9 cellular contexts compared by ENCODE assay signal in the genomic region with DNA sequence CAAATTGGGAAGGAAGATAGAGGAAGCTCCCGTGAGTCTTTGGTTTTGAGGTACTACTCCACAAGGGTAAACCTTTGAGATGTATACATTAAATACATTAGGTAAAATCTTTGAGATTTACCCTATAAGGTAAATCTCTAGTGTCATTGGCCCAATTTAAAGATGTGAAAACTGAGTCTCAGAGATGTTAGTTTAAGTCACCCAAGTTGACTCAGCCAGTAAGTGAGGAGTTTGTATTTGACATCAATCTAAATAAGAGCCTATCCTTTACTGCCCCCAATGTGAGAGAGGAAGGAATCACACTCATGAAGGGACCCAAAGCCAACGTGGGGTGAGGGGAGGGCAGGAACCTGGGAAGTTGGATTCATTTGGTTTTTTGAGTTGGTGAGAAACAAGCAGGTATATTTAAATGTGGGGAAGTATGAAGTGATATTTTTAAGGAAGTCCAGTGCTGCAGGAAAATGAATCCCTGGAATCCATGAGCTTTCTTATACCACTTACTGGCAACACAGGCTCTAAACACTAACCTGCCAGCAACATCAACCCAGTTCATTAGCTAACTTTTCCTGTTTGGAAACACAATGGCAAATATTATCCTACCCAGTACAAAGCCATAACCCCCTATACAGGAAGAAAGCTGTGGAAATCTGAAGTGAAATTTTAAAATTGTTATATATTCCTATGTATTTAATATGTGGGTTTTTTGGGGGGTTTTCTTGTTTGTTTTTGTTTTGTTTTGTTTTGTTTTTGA. TPM values are rescaled to one million over a fixed set of nuclear protein-coding genes. Genes with fewer than 3 reads are reported as not detected.
DNase-seq lines count a peak whose midpoint lies in the region; TF ChIP-seq lines count a peak whose summit lies in the region.
"Had no signal": no experiment of that assay in that cellular context is flagged by ENCODE, and none has a peak within 500 bp of the region (broad histone marks: within the 10 kb centered on the region; RNA-seq: fewer than 3 reads in every experiment).

No MANE protein-coding gene starts in this region.

- H3K79me2 ChIP-seq in OCI-LY3 (ENCODE audit: low read length): no peaks in the 10 kb centered on the region
- H3K79me2 ChIP-seq in fibroblast of lung (ENCODE audit: control insufficient read depth, insufficient read depth, low read length): no peaks in the 10 kb centered on the region

- intact Hi-C loops in prostate gland (cut with DNase I): no loop called here
- intact Hi-C loops in activated T-helper 1 cell treated with anti-CD3 and anti-CD28 coated beads, Interleukin-12 subunit alpha, Interleukin-12 subunit beta, Interleukin-2, Interleukin-4 antibody, amounts not matched to agents 30 ng/mL and 10 ng/mL and 1 ng/mL, durations not matched to agents 14 hours and 24 hours and 36 hours (cut with micrococcal nuclease): loop anchor here (5.0 kb wide), 1 partner anchor 370 kb away; no protein-coding TSS in a partner anchor

- POLR2A ChIA-PET in AG04450 (lab: Yijun Ruan, JAX): no interaction called here

- H3K9me3 ChIP-seq in AG04450 (ENCODE audit: control insufficient read depth, insufficient read depth, low read length) (no peaks in the 10 kb centered on the region), OCI-LY3 (ENCODE audit: insufficient read depth, low read length) (no peaks in the 10 kb centered on the region), fibroblast of lung (ENCODE audit: control insufficient read depth, insufficient read depth, low read depth, low read length) (no peaks in the 10 kb centered on the region), Peyer's patch (no peaks in the 10 kb centered on the region), prostate gland (no peaks in the 10 kb centered on the region)
- H3K9me3 ChIP-seq: mucosa of descending colon had no signal

- no peaks in the 10 kb centered on the region for H3K36me3 Mint-ChIP-seq in activated T-helper 1 cell treated with anti-CD3 and anti-CD28 coated beads, Interleukin-12 subunit alpha, Interleukin-12 subunit beta, Interleukin-2, Interleukin-4 antibody, amounts not matched to agents 30 ng/mL and 10 ng/mL and 1 ng/mL, durations not matched to agents 14 hours and 24 hours and 36 hours (ENCODE audit: low read depth)

- H3K27ac ChIP-seq in AG04450 (ENCODE audit: low read depth, low read length): peak overlapping the region; percentile 43
- H3K27ac ChIP-seq in OCI-LY3 (ENCODE audit: low read length): no peak overlapping the region
- H3K27ac ChIP-seq in fibroblast of lung (ENCODE audit: insufficient read depth, low read length): peak overlapping the region; percentile 81
- H3K27ac ChIP-seq in Peyer's patch: no peak overlapping the region
- no peak overlapping the region for H3K27ac ChIP-seq in prostate gland

- no peaks in the 10 kb centered on the region for H4K20me1 ChIP-seq in OCI-LY3 (ENCODE audit: insufficient read depth, low read length)
- no peaks in the 10 kb centered on the region for H4K20me1 ChIP-seq in fibroblast of lung (ENCODE audit: control insufficient read depth, extremely low read depth, insufficient read depth, low read length)

- WGBS in prostate gland: 75% methylated on average over 2 of the region's 2 CpGs

- H3K4me1 Mint-ChIP-seq in activated T-helper 1 cell treated with anti-CD3 and anti-CD28 coated beads, Interleukin-12 subunit alpha, Interleukin-12 subunit beta, Interleukin-2, Interleukin-4 antibody, amounts not matched to agents 30 ng/mL and 10 ng/mL and 1 ng/mL, durations not matched to agents 14 hours and 24 hours and 36 hours (ENCODE audit: low read depth): no peaks in the 10 kb centered on the region

- no peak overlapping the region for H2AFZ ChIP-seq in OCI-LY3 (ENCODE audit: low read depth, low read length)
- no peak overlapping the region for H2AFZ ChIP-seq in fibroblast of lung (ENCODE audit: low read length)

- no peak for TF ChIP-seq CTCF in AG04450 (IDR thresholded peaks at IDR 0.05; ENCODE audit: low read depth, low read length)
- peak; percentile 52 for TF ChIP-seq CTCF in OCI-LY3 (IDR thresholded peaks at IDR 0.05; ENCODE audit: low read depth, low read length)
- TF ChIP-seq CTCF in fibroblast of lung (conservative IDR thresholded peaks at IDR 0.05 in 1 of 2, IDR thresholded peaks at IDR 0.05 in 1 of 2; ENCODE audit: low read depth in 1 of 2, low read length in 2 of 2): no peak
- TF ChIP-seq CTCF in Peyer's patch (IDR thresholded peaks at IDR 0.05): peak in 2 of 6 experiments; percentile 9 to 19
- TF ChIP-seq CTCF in prostate gland (IDR thresholded peaks at IDR 0.05): no peak

- H3K9ac ChIP-seq in OCI-LY3 (ENCODE audit: low read length) (no peak overlapping the region), fibroblast of lung (ENCODE audit: insufficient read depth, low read length) (no peak overlapping the region)

- H3K36me3 ChIP-seq in OCI-LY3 (replicated peaks; ENCODE audit: low read depth, low read length): no peaks in the 10 kb centered on the region
- H3K36me3 ChIP-seq in fibroblast of lung (ENCODE audit: control insufficient read depth, insufficient read depth, low read length): no peaks in the 10 kb centered on the region
- H3K36me3 ChIP-seq in Peyer's patch: no peaks in the 10 kb centered on the region
- no peaks in the 10 kb centered on the region for H3K36me3 ChIP-seq in prostate gland

- DNase-seq in AG04450 (ENCODE audit: low read depth, low spot score): no peak
- DNase-seq in GF-D8 (lab: John Stamatoyannopoulos, UW): peak; percentile 6
- no peak for DNase-seq in fibroblast of lung (ENCODE audit: low read depth in 2 of 2)
- DNase-seq in Peyer's patch: no peak
- DNase-seq in prostate gland (ENCODE audit: low spot score): no peak
- DNase-seq in DMS79 (lab: John Stamatoyannopoulos, UW): no peak
- no peak for DNase-seq in activated T-helper 1 cell treated with anti-CD3 and anti-CD28 coated beads, Interleukin-12 subunit alpha, Interleukin-12 subunit beta, Interleukin-2, Interleukin-4 antibody, amounts not matched to agents 30 ng/mL and 10 ng/mL and 1 ng/mL, durations not matched to agents 14 hours and 24 hours and 36 hours (ENCODE audit: low spot score)
- DNase-seq: mucosa of descending colon had no signal

- H3K4me2 ChIP-seq in OCI-LY3 (ENCODE audit: low read length) (no peak overlapping the region), fibroblast of lung (ENCODE audit: extremely low read depth, insufficient read depth, low read length) (no peak overlapping the region)

- H3K4me1 ChIP-seq in OCI-LY3 (ENCODE audit: low read length): no peaks in the 10 kb centered on the region
- H3K4me1 ChIP-seq in fibroblast of lung (ENCODE audit: control insufficient read depth, extremely low read depth, insufficient read depth, low read length): peaks cover 15% of the 10 kb centered on the region
- H3K4me1 ChIP-seq in Peyer's patch: no peaks in the 10 kb centered on the region
- no peaks in the 10 kb centered on the region for H3K4me1 ChIP-seq in prostate gland (replicated peaks)

- H3K27me3 Mint-ChIP-seq in activated T-helper 1 cell treated with anti-CD3 and anti-CD28 coated beads, Interleukin-12 subunit alpha, Interleukin-12 subunit beta, Interleukin-2, Interleukin-4 antibody, amounts not matched to agents 30 ng/mL and 10 ng/mL and 1 ng/mL, durations not matched to agents 14 hours and 24 hours and 36 hours (ENCODE audit: insufficient read depth): peaks cover 5% of the 10 kb centered on the region

- H3K4me3 Mint-ChIP-seq in activated T-helper 1 cell treated with anti-CD3 and anti-CD28 coated beads, Interleukin-12 subunit alpha, Interleukin-12 subunit beta, Interleukin-2, Interleukin-4 antibody, amounts not matched to agents 30 ng/mL and 10 ng/mL and 1 ng/mL, durations not matched to agents 14 hours and 24 hours and 36 hours: no peak overlapping the region

- H3K4me3 ChIP-seq in AG04450 (ENCODE audit: low read depth, low read length): no peak overlapping the region
- no peak overlapping the region for H3K4me3 ChIP-seq in OCI-LY3 (ENCODE audit: low read length)
- H3K4me3 ChIP-seq in fibroblast of lung (replicated peaks in 1 of 4; ENCODE audit: control extremely low read depth in 1 of 4, insufficient read depth in 1 of 4, low read depth in 3 of 4, low read length in 4 of 4): no peak overlapping the region
- H3K4me3 ChIP-seq in Peyer's patch: no peak overlapping the region
- H3K4me3 ChIP-seq in prostate gland: no peak overlapping the region
- H3K4me3 ChIP-seq: mucosa of descending colon had no signal

- TF ChIP-seq POLR2A in Peyer's patch (IDR thresholded peaks at IDR 0.05): no peak
- no peak for TF ChIP-seq POLR2A in prostate gland (IDR thresholded peaks at IDR 0.05)

- no peaks in the 10 kb centered on the region for H3K9me3 Mint-ChIP-seq in activated T-helper 1 cell treated with anti-CD3 and anti-CD28 coated beads, Interleukin-12 subunit alpha, Interleukin-12 subunit beta, Interleukin-2, Interleukin-4 antibody, amounts not matched to agents 30 ng/mL and 10 ng/mL and 1 ng/mL, durations not matched to agents 14 hours and 24 hours and 36 hours

- CTCF ChIA-PET in AG04450 (lab: Charles Lee): interaction anchor here (1.1 to 1.6 kb wide), 3 partner anchors 33 to 124 kb away, joined by 3 to 5 read pairs (median 4); no protein-coding TSS in a partner anchor

- H3K27me3 ChIP-seq in AG04450 (ENCODE audit: control insufficient read depth, insufficient read depth, low read length): no peaks in the 10 kb centered on the region
- H3K27me3 ChIP-seq in OCI-LY3 (ENCODE audit: low read depth, low read length): no peaks in the 10 kb centered on the region
- H3K27me3 ChIP-seq in fibroblast of lung (ENCODE audit: control insufficient read depth, insufficient read depth, low read length): no peaks in the 10 kb centered on the region
- H3K27me3 ChIP-seq in Peyer's patch: no peaks in the 10 kb centered on the region
- H3K27me3 ChIP-seq in prostate gland (replicated peaks; ENCODE audit: insufficient read depth): no peaks in the 10 kb centered on the region

- no peak overlapping the region for H3K27ac Mint-ChIP-seq in activated T-helper 1 cell treated with anti-CD3 and anti-CD28 coated beads, Interleukin-12 subunit alpha, Interleukin-12 subunit beta, Interleukin-2, Interleukin-4 antibody, amounts not matched to agents 30 ng/mL and 10 ng/mL and 1 ng/mL, durations not matched to agents 14 hours and 24 hours and 36 hours

RNA-seq across cellular contexts. Expression of a gene that starts 55.3 kb away (rescaled TPM):
- polyA plus RNA-seq in AG04450 (2011; rRNA removed): 159 and 214 TPM in 2 replicates
- polyA minus RNA-seq in AG04450 (2011; rRNA and poly(A)+ RNA removed): 231 and 245 TPM in 2 replicates
- 109 and 205 TPM in 2 replicates for total RNA-seq in fibroblast of lung
- polyA plus RNA-seq in fibroblast of lung: 200 and 250 TPM in 2 replicates
- 215 and 223 TPM in 2 replicates for polyA plus RNA-seq in fibroblast of lung (2012)
- 319 and 473 TPM in 2 replicates for polyA minus RNA-seq in fibroblast of lung (ENCODE audit: low replicate concordance)
- total RNA-seq in Peyer's patch: 100 to 1,000 TPM in 1 of 4 donors, 10 to 100 TPM in 3; 68.0 to 175 (median 78.4) TPM
- total RNA-seq in prostate gland: 100 to 1,000 TPM; 252 TPM
- total RNA-seq in activated T-helper 1 cell treated with anti-CD3 and anti-CD28 coated beads, Interleukin-12 subunit alpha, Interleukin-12 subunit beta, Interleukin-2, Interleukin-4 antibody, amounts not matched to agents 30 ng/mL and 10 ng/mL and 1 ng/mL, durations not matched to agents 14 hours and 24 hours and 36 hours: 22.9 and 24.6 TPM in 2 replicates

Comparison
In these comparisons a context has a peak if more than half of its experiments do, and no peak if none do; other contexts are left out.
1. H3K27ac ChIP-seq: peak in AG04450 (single experiment) and fibroblast of lung (single experiment); none in OCI-LY3 (single experiment), Peyer's patch (0 of 4) and prostate gland (0 of 2).